Comparison of ENCODE assay signal across 1 cellular context in the genomic region with DNA sequence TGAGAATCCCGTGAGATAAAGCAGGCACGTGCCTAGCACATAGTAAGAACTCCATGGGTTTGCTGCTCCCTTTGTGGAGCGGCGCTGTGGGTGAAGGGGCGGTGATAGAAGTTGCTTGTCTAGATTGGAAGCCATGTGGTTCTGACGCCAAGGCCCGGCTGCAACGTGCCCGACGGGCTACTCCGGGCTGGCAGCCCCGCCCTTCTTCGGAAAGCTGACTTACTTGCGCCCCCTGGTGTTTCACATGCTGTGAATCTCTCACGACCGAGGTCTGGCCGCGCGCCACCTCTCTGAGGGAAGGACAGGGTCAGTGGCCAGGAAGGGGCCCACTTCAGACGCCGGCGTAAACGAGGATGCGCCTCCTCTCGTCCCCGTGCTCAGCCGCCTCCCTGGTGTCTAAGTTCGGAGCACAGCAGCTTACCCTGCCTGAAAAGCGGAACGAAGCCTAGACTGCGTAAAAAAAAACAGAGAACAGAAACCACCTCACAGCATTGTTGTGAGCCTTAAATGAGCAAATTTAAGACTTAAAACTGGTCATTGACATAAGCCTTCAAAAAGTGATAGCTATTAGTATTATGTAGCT.
TF ChIP-seq lines count a peak whose summit lies in the region.

No MANE protein-coding gene starts in this region.

TF ChIP-seq in HepG2, 621 proteins besides CTCF, POLR2A, EP300 and RAD21 (continued from another document and continues in another):
- TF ChIP-seq, protein P1, sequence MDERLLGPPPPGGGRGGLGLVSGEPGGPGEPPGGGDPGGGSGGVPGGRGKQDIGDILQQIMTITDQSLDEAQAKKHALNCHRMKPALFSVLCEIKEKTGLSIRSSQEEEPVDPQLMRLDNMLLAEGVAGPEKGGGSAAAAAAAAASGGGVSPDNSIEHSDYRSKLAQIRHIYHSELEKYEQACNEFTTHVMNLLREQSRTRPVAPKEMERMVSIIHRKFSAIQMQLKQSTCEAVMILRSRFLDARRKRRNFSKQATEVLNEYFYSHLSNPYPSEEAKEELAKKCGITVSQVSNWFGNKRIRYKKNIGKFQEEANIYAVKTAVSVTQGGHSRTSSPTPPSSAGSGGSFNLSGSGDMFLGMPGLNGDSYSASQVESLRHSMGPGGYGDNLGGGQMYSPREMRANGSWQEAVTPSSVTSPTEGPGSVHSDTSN (CRISPR knock-in tag; IDR thresholded peaks at IDR 0.05), result no peak
- peak; percentile 51; the same call in 1 of the 2 replicates for TF ChIP-seq ZNF136 (CRISPR knock-in tag; IDR thresholded peaks at IDR 0.05; ENCODE audit: low read depth)
- TF ChIP-seq, protein P2, sequence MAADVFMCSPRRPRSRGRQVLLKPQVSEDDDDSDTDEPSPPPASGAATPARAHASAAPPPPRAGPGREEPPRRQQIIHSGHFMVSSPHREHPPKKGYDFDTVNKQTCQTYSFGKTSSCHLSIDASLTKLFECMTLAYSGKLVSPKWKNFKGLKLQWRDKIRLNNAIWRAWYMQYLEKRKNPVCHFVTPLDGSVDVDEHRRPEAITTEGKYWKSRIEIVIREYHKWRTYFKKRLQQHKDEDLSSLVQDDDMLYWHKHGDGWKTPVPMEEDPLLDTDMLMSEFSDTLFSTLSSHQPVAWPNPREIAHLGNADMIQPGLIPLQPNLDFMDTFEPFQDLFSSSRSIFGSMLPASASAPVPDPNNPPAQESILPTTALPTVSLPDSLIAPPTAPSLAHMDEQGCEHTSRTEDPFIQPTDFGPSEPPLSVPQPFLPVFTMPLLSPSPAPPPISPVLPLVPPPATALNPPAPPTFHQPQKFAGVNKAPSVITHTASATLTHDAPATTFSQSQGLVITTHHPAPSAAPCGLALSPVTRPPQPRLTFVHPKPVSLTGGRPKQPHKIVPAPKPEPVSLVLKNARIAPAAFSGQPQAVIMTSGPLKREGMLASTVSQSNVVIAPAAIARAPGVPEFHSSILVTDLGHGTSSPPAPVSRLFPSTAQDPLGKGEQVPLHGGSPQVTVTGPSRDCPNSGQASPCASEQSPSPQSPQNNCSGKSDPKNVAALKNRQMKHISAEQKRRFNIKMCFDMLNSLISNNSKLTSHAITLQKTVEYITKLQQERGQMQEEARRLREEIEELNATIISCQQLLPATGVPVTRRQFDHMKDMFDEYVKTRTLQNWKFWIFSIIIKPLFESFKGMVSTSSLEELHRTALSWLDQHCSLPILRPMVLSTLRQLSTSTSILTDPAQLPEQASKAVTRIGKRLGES (CRISPR knock-in tag; IDR thresholded peaks at IDR 0.05; ENCODE audit: borderline replicate concordance), result no peak
- TF ChIP-seq ETV6 (CRISPR knock-in tag; conservative IDR thresholded peaks at IDR 0.05), result no peak
- no peak for TF ChIP-seq ZFP37 (CRISPR knock-in tag; IDR thresholded peaks at IDR 0.05; ENCODE audit: borderline replicate concordance)
- no peak for TF ChIP-seq BRD4 (CRISPR knock-in tag; IDR thresholded peaks at IDR 0.05)
- no peak for TF ChIP-seq FOXO1 (CRISPR knock-in tag; IDR thresholded peaks at IDR 0.05)
- no peak for TF ChIP-seq ZFYVE20 (CRISPR knock-in tag; IDR thresholded peaks at IDR 0.05; ENCODE audit: borderline replicate concordance, low read depth)
- 0 out of 2 replicates have a peak, but pooled peaks have one; percentile 39 for TF ChIP-seq ZIK1 (CRISPR knock-in tag; IDR thresholded peaks at IDR 0.05; ENCODE audit: borderline replicate concordance, low read depth)
- TF ChIP-seq ASH2L (IDR thresholded peaks at IDR 0.05; ENCODE audit: insufficient read length, low read depth, low read length), result peak; percentile 29
- TF ChIP-seq MIER2 (CRISPR knock-in tag; IDR thresholded peaks at IDR 0.05), result peak; percentile 37; the same call in 1 of the 2 replicates
- TF ChIP-seq GZF1 (CRISPR knock-in tag; IDR thresholded peaks at IDR 0.05), result no peak
- TF ChIP-seq, protein P3, sequence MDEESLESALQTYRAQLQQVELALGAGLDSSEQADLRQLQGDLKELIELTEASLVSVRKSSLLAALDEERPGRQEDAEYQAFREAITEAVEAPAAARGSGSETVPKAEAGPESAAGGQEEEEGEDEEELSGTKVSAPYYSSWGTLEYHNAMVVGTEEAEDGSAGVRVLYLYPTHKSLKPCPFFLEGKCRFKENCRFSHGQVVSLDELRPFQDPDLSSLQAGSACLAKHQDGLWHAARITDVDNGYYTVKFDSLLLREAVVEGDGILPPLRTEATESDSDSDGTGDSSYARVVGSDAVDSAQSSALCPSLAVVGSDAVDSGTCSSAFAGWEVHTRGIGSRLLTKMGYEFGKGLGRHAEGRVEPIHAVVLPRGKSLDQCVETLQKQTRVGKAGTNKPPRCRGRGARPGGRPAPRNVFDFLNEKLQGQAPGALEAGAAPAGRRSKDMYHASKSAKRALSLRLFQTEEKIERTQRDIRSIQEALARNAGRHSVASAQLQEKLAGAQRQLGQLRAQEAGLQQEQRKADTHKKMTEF (CRISPR knock-in tag; IDR thresholded peaks at IDR 0.05), result 0 out of 2 replicates have a peak, but pooled peaks have one; percentile 63
- TF ChIP-seq ARNT (IDR thresholded peaks at IDR 0.05), result no peak
- 0 out of 2 replicates have a peak, but pooled peaks have one; percentile 36 for TF ChIP-seq ZNF816 (CRISPR knock-in tag; IDR thresholded peaks at IDR 0.05; ENCODE audit: borderline replicate concordance)
- no peak for TF ChIP-seq MTF2 (CRISPR knock-in tag; IDR thresholded peaks at IDR 0.05; ENCODE audit: borderline replicate concordance)
- TF ChIP-seq SAFB2 (CRISPR knock-in tag; IDR thresholded peaks at IDR 0.05; ENCODE audit: borderline replicate concordance, low read depth), result 0 out of 2 replicates have a peak, but pooled peaks have one; percentile 23
- peak; percentile 66; the same call in 1 of the 3 replicates for TF ChIP-seq MXI1 (IDR thresholded peaks at IDR 0.05; ENCODE audit: borderline replicate concordance, low read depth, low read length)
- TF ChIP-seq SIX1 (CRISPR knock-in tag; IDR thresholded peaks at IDR 0.05; ENCODE audit: borderline replicate concordance), result no peak
- TF ChIP-seq, protein P4, sequence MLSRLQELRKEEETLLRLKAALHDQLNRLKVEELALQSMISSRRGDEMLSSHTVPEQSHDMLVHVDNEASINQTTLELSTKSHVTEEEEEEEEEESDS (CRISPR knock-in tag; IDR thresholded peaks at IDR 0.05; ENCODE audit: borderline replicate concordance), result no peak
- TF ChIP-seq ZZZ3 (CRISPR knock-in tag; IDR thresholded peaks at IDR 0.05; ENCODE audit: borderline replicate concordance), result no peak
- peak; percentile 47; the same call in 1 of the 2 replicates for TF ChIP-seq SMAD3 (CRISPR knock-in tag; IDR thresholded peaks at IDR 0.05)
- TF ChIP-seq NCOR1 (IDR thresholded peaks at IDR 0.05; ENCODE audit: borderline replicate concordance, low read length), result no peak
- TF ChIP-seq ZNF619 (CRISPR knock-in tag; IDR thresholded peaks at IDR 0.05), result peak; percentile 71; the same call in 1 of the 2 replicates
- TF ChIP-seq, protein P5, sequence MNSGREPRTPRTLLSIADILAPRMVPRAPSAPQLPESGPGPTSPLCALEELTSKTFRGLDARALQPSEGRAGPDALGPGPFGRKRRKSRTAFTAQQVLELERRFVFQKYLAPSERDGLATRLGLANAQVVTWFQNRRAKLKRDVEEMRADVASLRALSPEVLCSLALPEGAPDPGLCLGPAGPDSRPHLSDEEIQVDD (CRISPR knock-in tag; IDR thresholded peaks at IDR 0.05; ENCODE audit: borderline replicate concordance), result no peak
- TF ChIP-seq GFI1 (CRISPR knock-in tag; IDR thresholded peaks at IDR 0.05; ENCODE audit: borderline replicate concordance), result peak; percentile 41; the same call in 1 of the 2 replicates
- TF ChIP-seq ZNF350 (CRISPR knock-in tag; IDR thresholded peaks at IDR 0.05; ENCODE audit: borderline replicate concordance, low read depth), result no peak
- TF ChIP-seq, protein P6, sequence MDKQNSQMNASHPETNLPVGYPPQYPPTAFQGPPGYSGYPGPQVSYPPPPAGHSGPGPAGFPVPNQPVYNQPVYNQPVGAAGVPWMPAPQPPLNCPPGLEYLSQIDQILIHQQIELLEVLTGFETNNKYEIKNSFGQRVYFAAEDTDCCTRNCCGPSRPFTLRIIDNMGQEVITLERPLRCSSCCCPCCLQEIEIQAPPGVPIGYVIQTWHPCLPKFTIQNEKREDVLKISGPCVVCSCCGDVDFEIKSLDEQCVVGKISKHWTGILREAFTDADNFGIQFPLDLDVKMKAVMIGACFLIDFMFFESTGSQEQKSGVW (CRISPR knock-in tag; IDR thresholded peaks at IDR 0.05; ENCODE audit: borderline replicate concordance), result no peak
- no peak for TF ChIP-seq ZNF775 (CRISPR knock-in tag; IDR thresholded peaks at IDR 0.05; ENCODE audit: borderline replicate concordance)
- TF ChIP-seq ZNF484 (CRISPR knock-in tag; IDR thresholded peaks at IDR 0.05; ENCODE audit: borderline replicate concordance, low read depth), result no peak
- no peak for TF ChIP-seq HNRNPL (IDR thresholded peaks at IDR 0.05; ENCODE audit: low read depth, low read length)
- TF ChIP-seq ZNF652 (CRISPR knock-in tag; IDR thresholded peaks at IDR 0.05; ENCODE audit: borderline replicate concordance, low read depth), result no peak
- no peak for TF ChIP-seq NR3C1 (CRISPR knock-in tag; IDR thresholded peaks at IDR 0.05)
- TF ChIP-seq, protein P7, sequence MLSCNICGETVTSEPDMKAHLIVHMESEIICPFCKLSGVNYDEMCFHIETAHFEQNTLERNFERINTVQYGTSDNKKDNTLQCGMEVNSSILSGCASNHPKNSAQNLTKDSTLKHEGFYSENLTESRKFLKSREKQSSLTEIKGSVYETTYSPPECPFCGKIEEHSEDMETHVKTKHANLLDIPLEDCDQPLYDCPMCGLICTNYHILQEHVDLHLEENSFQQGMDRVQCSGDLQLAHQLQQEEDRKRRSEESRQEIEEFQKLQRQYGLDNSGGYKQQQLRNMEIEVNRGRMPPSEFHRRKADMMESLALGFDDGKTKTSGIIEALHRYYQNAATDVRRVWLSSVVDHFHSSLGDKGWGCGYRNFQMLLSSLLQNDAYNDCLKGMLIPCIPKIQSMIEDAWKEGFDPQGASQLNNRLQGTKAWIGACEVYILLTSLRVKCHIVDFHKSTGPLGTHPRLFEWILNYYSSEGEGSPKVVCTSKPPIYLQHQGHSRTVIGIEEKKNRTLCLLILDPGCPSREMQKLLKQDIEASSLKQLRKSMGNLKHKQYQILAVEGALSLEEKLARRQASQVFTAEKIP (CRISPR knock-in tag; IDR thresholded peaks at IDR 0.05; ENCODE audit: borderline replicate concordance), result no peak
- no peak for TF ChIP-seq NAIF1 (CRISPR knock-in tag; IDR thresholded peaks at IDR 0.05; ENCODE audit: borderline replicate concordance)
- no peak for TF ChIP-seq ZSCAN20 (CRISPR knock-in tag; IDR thresholded peaks at IDR 0.05; ENCODE audit: borderline replicate concordance)
- TF ChIP-seq, protein P8, sequence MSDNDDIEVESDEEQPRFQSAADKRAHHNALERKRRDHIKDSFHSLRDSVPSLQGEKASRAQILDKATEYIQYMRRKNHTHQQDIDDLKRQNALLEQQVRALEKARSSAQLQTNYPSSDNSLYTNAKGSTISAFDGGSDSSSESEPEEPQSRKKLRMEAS (IDR thresholded peaks at IDR 0.05), result peak; percentile 95
- no peak for TF ChIP-seq ZNF773 (CRISPR knock-in tag; IDR thresholded peaks at IDR 0.05; ENCODE audit: borderline replicate concordance)
- TF ChIP-seq, protein P9, sequence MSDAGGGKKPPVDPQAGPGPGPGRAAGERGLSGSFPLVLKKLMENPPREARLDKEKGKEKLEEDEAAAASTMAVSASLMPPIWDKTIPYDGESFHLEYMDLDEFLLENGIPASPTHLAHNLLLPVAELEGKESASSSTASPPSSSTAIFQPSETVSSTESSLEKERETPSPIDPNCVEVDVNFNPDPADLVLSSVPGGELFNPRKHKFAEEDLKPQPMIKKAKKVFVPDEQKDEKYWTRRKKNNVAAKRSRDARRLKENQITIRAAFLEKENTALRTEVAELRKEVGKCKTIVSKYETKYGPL (CRISPR knock-in tag; IDR thresholded peaks at IDR 0.05), result no peak
- TF ChIP-seq, protein P10, sequence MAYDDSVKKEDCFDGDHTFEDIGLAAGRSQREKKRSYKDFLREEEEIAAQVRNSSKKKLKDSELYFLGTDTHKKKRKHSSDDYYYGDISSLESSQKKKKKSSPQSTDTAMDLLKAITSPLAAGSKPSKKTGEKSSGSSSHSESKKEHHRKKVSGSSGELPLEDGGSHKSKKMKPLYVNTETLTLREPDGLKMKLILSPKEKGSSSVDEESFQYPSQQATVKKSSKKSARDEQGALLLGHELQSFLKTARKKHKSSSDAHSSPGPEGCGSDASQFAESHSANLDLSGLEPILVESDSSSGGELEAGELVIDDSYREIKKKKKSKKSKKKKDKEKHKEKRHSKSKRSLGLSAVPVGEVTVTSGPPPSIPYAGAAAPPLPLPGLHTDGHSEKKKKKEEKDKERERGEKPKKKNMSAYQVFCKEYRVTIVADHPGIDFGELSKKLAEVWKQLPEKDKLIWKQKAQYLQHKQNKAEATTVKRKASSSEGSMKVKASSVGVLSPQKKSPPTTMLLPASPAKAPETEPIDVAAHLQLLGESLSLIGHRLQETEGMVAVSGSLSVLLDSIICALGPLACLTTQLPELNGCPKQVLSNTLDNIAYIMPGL (CRISPR knock-in tag; IDR thresholded peaks at IDR 0.05; ENCODE audit: borderline replicate concordance in 1 of 2, low read depth in 1 of 2), result peak; percentile 83 to 92
- TF ChIP-seq ZMAT3 (CRISPR knock-in tag; conservative IDR thresholded peaks at IDR 0.05), result 0 out of 2 replicates have a peak, but pooled peaks have one; percentile 34
- peak; percentile 53 for TF ChIP-seq ZNF883 (CRISPR knock-in tag; IDR thresholded peaks at IDR 0.05; ENCODE audit: not compliant biosample characterization)
- TF ChIP-seq KLF15 (CRISPR knock-in tag; IDR thresholded peaks at IDR 0.05; ENCODE audit: borderline replicate concordance), result no peak
- 0 out of 2 replicates have a peak, but pooled peaks have one; percentile 46 for TF ChIP-seq PHF20 (CRISPR knock-in tag; IDR thresholded peaks at IDR 0.05)
- TF ChIP-seq, protein P11, sequence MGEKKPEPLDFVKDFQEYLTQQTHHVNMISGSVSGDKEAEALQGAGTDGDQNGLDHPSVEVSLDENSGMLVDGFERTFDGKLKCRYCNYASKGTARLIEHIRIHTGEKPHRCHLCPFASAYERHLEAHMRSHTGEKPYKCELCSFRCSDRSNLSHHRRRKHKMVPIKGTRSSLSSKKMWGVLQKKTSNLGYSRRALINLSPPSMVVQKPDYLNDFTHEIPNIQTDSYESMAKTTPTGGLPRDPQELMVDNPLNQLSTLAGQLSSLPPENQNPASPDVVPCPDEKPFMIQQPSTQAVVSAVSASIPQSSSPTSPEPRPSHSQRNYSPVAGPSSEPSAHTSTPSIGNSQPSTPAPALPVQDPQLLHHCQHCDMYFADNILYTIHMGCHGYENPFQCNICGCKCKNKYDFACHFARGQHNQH (CRISPR knock-in tag; IDR thresholded peaks at IDR 0.05), result peak; percentile 82
- TF ChIP-seq, protein P12, sequence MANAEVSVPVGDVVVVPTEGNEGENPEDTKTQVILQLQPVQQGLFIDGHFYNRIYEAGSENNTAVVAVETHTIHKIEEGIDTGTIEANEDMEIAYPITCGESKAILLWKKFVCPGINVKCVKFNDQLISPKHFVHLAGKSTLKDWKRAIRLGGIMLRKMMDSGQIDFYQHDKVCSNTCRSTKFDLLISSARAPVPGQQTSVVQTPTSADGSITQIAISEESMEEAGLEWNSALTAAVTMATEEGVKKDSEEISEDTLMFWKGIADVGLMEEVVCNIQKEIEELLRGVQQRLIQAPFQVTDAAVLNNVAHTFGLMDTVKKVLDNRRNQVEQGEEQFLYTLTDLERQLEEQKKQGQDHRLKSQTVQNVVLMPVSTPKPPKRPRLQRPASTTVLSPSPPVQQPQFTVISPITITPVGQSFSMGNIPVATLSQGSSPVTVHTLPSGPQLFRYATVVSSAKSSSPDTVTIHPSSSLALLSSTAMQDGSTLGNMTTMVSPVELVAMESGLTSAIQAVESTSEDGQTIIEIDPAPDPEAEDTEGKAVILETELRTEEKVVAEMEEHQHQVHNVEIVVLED (CRISPR knock-in tag; IDR thresholded peaks at IDR 0.05; ENCODE audit: borderline replicate concordance), result peak; percentile 50; the same call in 1 of the 2 replicates
- no peak for TF ChIP-seq CREM (IDR thresholded peaks at IDR 0.05)
- TF ChIP-seq CREM (CRISPR knock-in tag; IDR thresholded peaks at IDR 0.05), result no peak
- TF ChIP-seq SIX4 (CRISPR knock-in tag; IDR thresholded peaks at IDR 0.05), result no peak
- no peak for TF ChIP-seq PPARG (CRISPR knock-in tag; conservative IDR thresholded peaks at IDR 0.05)
- no peak for TF ChIP-seq HES4 (CRISPR knock-in tag; IDR thresholded peaks at IDR 0.05; ENCODE audit: borderline replicate concordance)
